In the genomic region with DNA sequence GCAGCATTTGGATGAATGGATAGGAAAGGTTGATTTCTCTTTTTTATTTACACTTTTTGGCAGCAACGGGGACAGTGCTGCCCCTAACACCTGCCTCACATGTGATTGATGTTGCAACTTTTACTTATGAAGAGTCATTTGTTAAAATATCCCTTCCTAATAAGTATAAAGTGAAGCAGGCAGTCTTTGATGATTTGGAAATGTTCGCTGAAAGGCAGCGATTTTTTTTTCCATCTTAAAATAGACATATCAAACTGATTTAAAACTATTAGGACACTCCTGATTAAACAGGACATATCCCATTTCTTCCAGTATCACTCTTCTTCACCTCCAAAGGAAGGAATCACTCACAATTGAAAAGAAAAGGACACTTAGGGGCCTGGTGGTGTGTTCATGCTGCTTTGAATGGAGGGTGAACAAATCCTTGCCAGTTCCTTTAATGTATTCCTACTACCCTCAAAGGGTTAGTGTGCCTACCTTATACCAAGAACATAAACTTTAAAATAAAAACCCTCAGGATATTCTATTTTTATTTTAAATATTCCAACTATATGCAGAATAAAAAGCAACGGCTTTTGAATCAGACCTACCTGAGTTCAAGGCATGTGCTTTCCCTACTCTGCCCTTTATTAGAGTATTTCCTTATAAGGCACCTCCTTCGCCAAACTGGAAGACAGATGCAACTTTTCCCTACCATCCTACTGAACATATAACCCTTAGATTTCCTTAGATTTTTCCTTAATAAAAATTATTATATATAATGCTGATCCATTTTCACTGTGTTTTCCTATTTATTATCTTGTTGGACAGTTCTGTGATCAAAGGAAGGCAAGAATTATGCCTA, we compare ENCODE assay signal across 9 cellular contexts. TPM values are rescaled to one million over a fixed set of nuclear protein-coding genes. Genes with fewer than 3 reads are reported as not detected.
DNase-seq lines count a peak whose midpoint lies in the region; ATAC-seq and TF ChIP-seq lines count a peak whose summit lies in the region.
"Had no signal": no experiment of that assay in that cellular context is flagged by ENCODE, and none has a peak within 500 bp of the region (broad histone marks: within the 10 kb centered on the region; RNA-seq: fewer than 3 reads in every experiment).

No MANE protein-coding gene starts in this region.

- H3K27ac ChIP-seq in layer of hippocampus (ENCODE audit: low read depth, low read length) (peak overlapping the region; percentile 91), thyroid gland (peak overlapping the region; percentile 66 to 89 (median 87))

- no peak for TF ChIP-seq CTCF in WTC11 (IDR thresholded peaks at IDR 0.05)
- TF ChIP-seq CTCF in thyroid gland (IDR thresholded peaks at IDR 0.05), result no peak

- H3K27me3 ChIP-seq in layer of hippocampus (ENCODE audit: control insufficient read depth, insufficient read depth, low read length) (no peaks in the 10 kb centered on the region), thyroid gland (no peaks in the 10 kb centered on the region)
- H3K27me3 ChIP-seq: adrenal gland had no signal

- peaks cover 10% of the 10 kb centered on the region for H3K36me3 Mint-ChIP-seq in activated CD4-positive, alpha-beta T cell treated with anti-CD3 and anti-CD28 coated beads, Interleukin-2, amount 10 ng/mL, durations not matched to agents 7 days and 5 days (ENCODE audit: low read depth)
- H3K36me3 Mint-ChIP-seq in WTC11, result no peaks in the 10 kb centered on the region

- ATAC-seq in WTC11, result no peak
- no peak for ATAC-seq in GM19035 (IDR thresholded peaks at IDR 0.05; ENCODE audit: unreplicated experiment)

- H3K27ac Mint-ChIP-seq in activated CD4-positive, alpha-beta T cell treated with anti-CD3 and anti-CD28 coated beads, Interleukin-2, amount 10 ng/mL, durations not matched to agents 7 days and 5 days, result peak overlapping the region; percentile 39
- H3K27ac Mint-ChIP-seq in WTC11, result peak overlapping the region; percentile 72; the same call in 1 of the 2 replicates

- WGBS in thyroid gland, 2 donors, result 29 to 33% methylated on average over 5 of the region's 5 CpGs

- POLR2A ChIA-PET in activated CD4-positive, alpha-beta T cell treated with anti-CD3 and anti-CD28 coated beads, Interleukin-2, amount 10 ng/mL, durations not matched to agents 7 days and 5 days (lab: Charles Lee), result no interaction called here
- POLR2A ChIA-PET in WTC11 (lab: Charles Lee), result interaction anchor here (1.0 to 2.6 kb wide), 3 partner anchors 8 to 24 kb away, joined by 3 to 16 read pairs (median 4); no protein-coding TSS in a partner anchor

- H3K4me1 ChIP-seq in thyroid gland, result peaks cover 34 to 46% of the 10 kb centered on the region in 2 donors

- CTCF ChIA-PET in activated CD4-positive, alpha-beta T cell treated with anti-CD3 and anti-CD28 coated beads, Interleukin-2, amount 10 ng/mL, durations not matched to agents 7 days and 5 days (lab: Charles Lee), result interaction anchor here (0.8 to 2.3 kb wide), 6 partner anchors 13 to 984 kb away, joined by 3 to 10 read pairs (median 4); no protein-coding TSS in a partner anchor
- CTCF ChIA-PET in WTC11 (lab: Charles Lee), result interaction anchor here (0.6 to 1.2 kb wide), 3 partner anchors 54 to 791 kb away, joined by 3 to 4 read pairs (median 4); no protein-coding TSS in a partner anchor

- DNase-seq in activated CD4-positive, alpha-beta T cell treated with anti-CD3 and anti-CD28 coated beads, Interleukin-2, amount 10 ng/mL, durations not matched to agents 7 days and 5 days, result no peak
- DNase-seq in activated CD4-positive, alpha-beta T cell treated with anti-CD3 and anti-CD28 coated beads, Interleukin-2, amount 50 U/mL, for 1 hour, result no peak
- no peak for DNase-seq in WTC11 (ENCODE audit: low spot score)
- no peak for DNase-seq in thyroid gland
- no peak for DNase-seq in SW480 (ENCODE audit: low spot score)
- no peak for DNase-seq in NCI-H2227 (lab: John Stamatoyannopoulos, UW; ENCODE audit: unreplicated experiment)

- H3K4me1 Mint-ChIP-seq in activated CD4-positive, alpha-beta T cell treated with anti-CD3 and anti-CD28 coated beads, Interleukin-2, amount 10 ng/mL, durations not matched to agents 7 days and 5 days, result peaks cover 28% of the 10 kb centered on the region
- peaks cover 14% of the 10 kb centered on the region for H3K4me1 Mint-ChIP-seq in WTC11

- H3K27me3 Mint-ChIP-seq in activated CD4-positive, alpha-beta T cell treated with anti-CD3 and anti-CD28 coated beads, Interleukin-2, amount 10 ng/mL, durations not matched to agents 7 days and 5 days, result no peaks in the 10 kb centered on the region
- no peaks in the 10 kb centered on the region for H3K27me3 Mint-ChIP-seq in WTC11 (ENCODE audit: low read depth)

- H3K9me3 Mint-ChIP-seq in activated CD4-positive, alpha-beta T cell treated with anti-CD3 and anti-CD28 coated beads, Interleukin-2, amount 10 ng/mL, durations not matched to agents 7 days and 5 days, result no peaks in the 10 kb centered on the region
- no peaks in the 10 kb centered on the region for H3K9me3 Mint-ChIP-seq in WTC11

- TF ChIP-seq POLR2A in thyroid gland (IDR thresholded peaks at IDR 0.05), result no peak

- no peaks in the 10 kb centered on the region for H3K9me3 ChIP-seq in thyroid gland
- H3K9me3 ChIP-seq: adrenal gland had no signal

- intact Hi-C loops in thyroid gland (cut with DNase I), result no loop called here

- peak overlapping the region; percentile 83 to 90 (median 88) for H3K4me3 ChIP-seq in thyroid gland (replicated peaks in 1 of 3)

- no peak overlapping the region for H3K4me3 Mint-ChIP-seq in activated CD4-positive, alpha-beta T cell treated with anti-CD3 and anti-CD28 coated beads, Interleukin-2, amount 10 ng/mL, durations not matched to agents 7 days and 5 days
- no peak overlapping the region; the same call in 1 of the 2 replicates for H3K4me3 Mint-ChIP-seq in WTC11

- H3K36me3 ChIP-seq in thyroid gland, result no peaks in the 10 kb centered on the region
- H3K36me3 ChIP-seq: adrenal gland had no signal

TF ChIP-seq in WTC11, 78 proteins besides CTCF, POLR2A, EP300 and RAD21 (continues in another document):
- TF ChIP-seq FOXJ3 (CRISPR knock-in tag; IDR thresholded peaks at IDR 0.05; ENCODE audit: borderline replicate concordance), result no peak
- no peak for TF ChIP-seq FOXK1 (CRISPR knock-in tag; IDR thresholded peaks at IDR 0.05)
- TF ChIP-seq, protein P1, sequence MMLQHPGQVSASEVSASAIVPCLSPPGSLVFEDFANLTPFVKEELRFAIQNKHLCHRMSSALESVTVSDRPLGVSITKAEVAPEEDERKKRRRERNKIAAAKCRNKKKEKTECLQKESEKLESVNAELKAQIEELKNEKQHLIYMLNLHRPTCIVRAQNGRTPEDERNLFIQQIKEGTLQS (CRISPR knock-in tag; conservative IDR thresholded peaks at IDR 0.05), result no peak
- TF ChIP-seq IRF2 (CRISPR knock-in tag; IDR thresholded peaks at IDR 0.05; ENCODE audit: borderline replicate concordance, low read depth), result no peak
- no peak for TF ChIP-seq ZNF396 (CRISPR knock-in tag; IDR thresholded peaks at IDR 0.05; ENCODE audit: borderline replicate concordance)
- TF ChIP-seq, protein P2, sequence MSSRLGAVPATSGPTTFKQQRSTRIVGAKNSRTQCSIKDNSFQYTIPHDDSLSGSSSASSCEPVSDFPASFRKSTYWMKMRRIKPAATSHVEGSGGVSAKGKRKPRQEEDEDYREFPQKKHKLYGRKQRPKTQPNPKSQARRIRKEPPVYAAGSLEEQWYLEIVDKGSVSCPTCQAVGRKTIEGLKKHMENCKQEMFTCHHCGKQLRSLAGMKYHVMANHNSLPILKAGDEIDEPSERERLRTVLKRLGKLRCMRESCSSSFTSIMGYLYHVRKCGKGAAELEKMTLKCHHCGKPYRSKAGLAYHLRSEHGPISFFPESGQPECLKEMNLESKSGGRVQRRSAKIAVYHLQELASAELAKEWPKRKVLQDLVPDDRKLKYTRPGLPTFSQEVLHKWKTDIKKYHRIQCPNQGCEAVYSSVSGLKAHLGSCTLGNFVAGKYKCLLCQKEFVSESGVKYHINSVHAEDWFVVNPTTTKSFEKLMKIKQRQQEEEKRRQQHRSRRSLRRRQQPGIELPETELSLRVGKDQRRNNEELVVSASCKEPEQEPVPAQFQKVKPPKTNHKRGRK (CRISPR knock-in tag; IDR thresholded peaks at IDR 0.05; ENCODE audit: borderline replicate concordance), result no peak
- TF ChIP-seq, protein P3, sequence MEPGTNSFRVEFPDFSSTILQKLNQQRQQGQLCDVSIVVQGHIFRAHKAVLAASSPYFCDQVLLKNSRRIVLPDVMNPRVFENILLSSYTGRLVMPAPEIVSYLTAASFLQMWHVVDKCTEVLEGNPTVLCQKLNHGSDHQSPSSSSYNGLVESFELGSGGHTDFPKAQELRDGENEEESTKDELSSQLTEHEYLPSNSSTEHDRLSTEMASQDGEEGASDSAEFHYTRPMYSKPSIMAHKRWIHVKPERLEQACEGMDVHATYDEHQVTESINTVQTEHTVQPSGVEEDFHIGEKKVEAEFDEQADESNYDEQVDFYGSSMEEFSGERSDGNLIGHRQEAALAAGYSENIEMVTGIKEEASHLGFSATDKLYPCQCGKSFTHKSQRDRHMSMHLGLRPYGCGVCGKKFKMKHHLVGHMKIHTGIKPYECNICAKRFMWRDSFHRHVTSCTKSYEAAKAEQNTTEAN (CRISPR knock-in tag; IDR thresholded peaks at IDR 0.05), result no peak
- no peak for TF ChIP-seq GRHL2 (CRISPR knock-in tag; IDR thresholded peaks at IDR 0.05; ENCODE audit: insufficient replicate concordance, severe bottlenecking)
- TF ChIP-seq, protein P4, sequence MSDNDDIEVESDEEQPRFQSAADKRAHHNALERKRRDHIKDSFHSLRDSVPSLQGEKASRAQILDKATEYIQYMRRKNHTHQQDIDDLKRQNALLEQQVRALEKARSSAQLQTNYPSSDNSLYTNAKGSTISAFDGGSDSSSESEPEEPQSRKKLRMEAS (CRISPR knock-in tag; IDR thresholded peaks at IDR 0.05), result no peak

RNA-seq across cellular contexts. Expression of a gene that starts 1.1 kb away (rescaled TPM):
- total RNA-seq in activated CD4-positive, alpha-beta T cell treated with anti-CD3 and anti-CD28 coated beads, Interleukin-2, amount 10 ng/mL, durations not matched to agents 7 days and 5 days, result 10 to 100 TPM; 36.8 to 38.5 TPM
- total RNA-seq in WTC11 (2021) (30.2 to 32.7 TPM (median 32.5 TPM) in 3 replicates), thyroid gland (10 to 100 TPM; 62.1 to 84.7 (median 74.4) TPM)

RNA-seq across cellular contexts. Expression of a gene that starts 1.5 kb away (rescaled TPM):
- 10 to 100 TPM; 42.0 to 50.5 TPM for total RNA-seq in activated CD4-positive, alpha-beta T cell treated with anti-CD3 and anti-CD28 coated beads, Interleukin-2, amount 10 ng/mL, durations not matched to agents 7 days and 5 days
- total RNA-seq in WTC11 (2021), result 33.7 to 37.3 TPM (median 36.5 TPM) in 3 replicates
- 10 to 100 TPM; 28.9 to 35.2 (median 32.4) TPM for total RNA-seq in thyroid gland
